ENCODE assay signal across 9 cellular contexts in genomic region chr1:13960376-13960987, GRCh38.
DNase-seq lines count a peak whose midpoint lies in the region; ATAC-seq and TF ChIP-seq lines count a peak whose summit lies in the region.
"Had no signal": no experiment of that assay in that cellular context is flagged by ENCODE, and none has a peak within 500 bp of the region (broad histone marks: within the 10 kb centered on the region; RNA-seq: fewer than 3 reads in every experiment).

No MANE protein-coding gene starts in this region.

- no peak overlapping the region for H3K4me3 ChIP-seq in WERI-Rb-1 (ENCODE audit: low read depth, low read length)
- no peak overlapping the region for H3K4me3 ChIP-seq in breast epithelium
- H3K4me3 ChIP-seq: skin epidermis had no signal

- no peak for TF ChIP-seq POLR2A in breast epithelium (IDR thresholded peaks at IDR 0.05)

- peaks cover 94% of the 10 kb centered on the region for H3K27me3 ChIP-seq in WERI-Rb-1 (ENCODE audit: insufficient read depth, low read depth, severe bottlenecking)
- H3K27me3 ChIP-seq in breast epithelium = no peaks in the 10 kb centered on the region

- no peak for ATAC-seq in GM21367 (IDR thresholded peaks at IDR 0.05; ENCODE audit: unreplicated experiment)

- peak; percentile 95 for TF ChIP-seq CTCF in WERI-Rb-1 (IDR thresholded peaks at IDR 0.05; ENCODE audit: low read depth, low read length)
- peak; percentile 91 to 97 (median 95) for TF ChIP-seq CTCF in breast epithelium (IDR thresholded peaks at IDR 0.05)

- H3K9me3 ChIP-seq in WERI-Rb-1 (ENCODE audit: severe bottlenecking) = no peaks in the 10 kb centered on the region
- H3K9me3 ChIP-seq in breast epithelium = no peaks in the 10 kb centered on the region

- intact Hi-C loops in breast epithelium (cut with DNase I; ENCODE audit: low total_unique reads) = loop anchor here (5.0 kb wide), 1 partner anchor 138 kb away; no protein-coding TSS in a partner anchor

- H3K4me1 ChIP-seq in breast epithelium = no peaks in the 10 kb centered on the region

- H3K27ac ChIP-seq in WERI-Rb-1 = no peak overlapping the region
- H3K27ac ChIP-seq in breast epithelium = no peak overlapping the region
- H3K27ac ChIP-seq: skin epidermis had no signal

- no peaks in the 10 kb centered on the region for H3K36me3 ChIP-seq in WERI-Rb-1
- H3K36me3 ChIP-seq in breast epithelium = no peaks in the 10 kb centered on the region

- peak; percentile 68 for DNase-seq in NCI-H345 (lab: John Stamatoyannopoulos, UW)
- DNase-seq in NCI-H345 treated with DMSO at 0.1 percent for 48 hours (lab: John Stamatoyannopoulos, UW; ENCODE audit: unreplicated experiment) = no peak
- peak; percentile 80 for DNase-seq in NAMALWA (ENCODE audit: low spot score)
- DNase-seq in WERI-Rb-1 = peak; percentile 53
- DNase-seq in breast epithelium (ENCODE audit: low spot score in 2 of 2) = peak; percentile 54 to 72
- peak; percentile 41 for DNase-seq in iris pigment epithelial cell (ENCODE audit: low read depth)
- DNase-seq in stimulated activated CD4-positive, alpha-beta T cell treated with anti-CD3 and anti-CD28 coated beads, Interleukin-15, amount 100 ng/mL, for 48 hours (ENCODE audit: low read depth in 2 of 2) = peak; percentile 21 to 53
